In genomic region chr13:100336795-100337516, GRCh38 we compare ENCODE assay signal across 22 cellular contexts.
"Had no signal": no experiment of that assay in that cellular context is flagged by ENCODE, and none has a peak within 500 bp of the region (broad histone marks: within the 10 kb centered on the region; RNA-seq: fewer than 3 reads in every experiment).

No MANE protein-coding gene starts in this region.

- H3K27me3 ChIP-seq: heart left ventricle, pancreas, sigmoid colon, testis, tibial nerve, upper lobe of right lung, vagina had no signal

- H3K4me1 ChIP-seq: heart left ventricle, pancreas, psoas muscle, sigmoid colon, testis, tibial nerve, upper lobe of right lung, vagina had no signal

- ATAC-seq: heart left ventricle; left lobe of liver; natural killer cell; pancreas; psoas muscle; stimulated activated naive B cell treated with anti-CD40 and anti-IgM and Interleukin-4, amounts not matched to agents 10 μg/mL and 1 μg/mL and 100 μg/mL, for 72 hours; stimulated activated naive CD8-positive, alpha-beta T cell treated with anti-CD3 and anti-CD28 coated beads, Interleukin-15, amount 100 ng/mL, for 72 hours; upper lobe of right lung had no signal

- H3K4me3 ChIP-seq: heart left ventricle, pancreas, psoas muscle, sigmoid colon, skin epidermis, testis, tibial nerve, upper lobe of right lung, vagina had no signal

- DNase-seq: dermis blood vessel endothelial cell; foreskin melanocyte; heart left ventricle; hippocampal formation; islet precursor cell; mammary epithelial cell; natural killer cell; occipital lobe; pancreas; psoas muscle; sigmoid colon; stimulated activated CD4-positive, alpha-beta T cell treated with anti-CD3 and anti-CD28 coated beads, Interleukin-2, amount 100 ng/mL, for 24 hours; stimulated activated CD4-positive, alpha-beta T cell treated with anti-CD3 and anti-CD28 coated beads, Interleukin-4, amount 100 ng/mL, for 4 hours; stimulated activated naive B cell treated with anti-CD40 and anti-IgM and Interleukin-4, amounts not matched to agents 10 μg/mL and 1 μg/mL and 100 μg/mL, for 72 hours; stimulated activated naive CD8-positive, alpha-beta T cell treated with anti-CD3 and anti-CD28 coated beads, Interleukin-15, amount 100 ng/mL, for 72 hours; testis; upper lobe of right lung had no signal

- H3K9me3 ChIP-seq: pancreas, testis, upper lobe of right lung had no signal

- FAIRE-seq: colon, pancreas had no signal

- H3K27ac ChIP-seq: heart left ventricle, pancreas, psoas muscle, sigmoid colon, skin epidermis, testis, tibial nerve, upper lobe of right lung, vagina had no signal
